ENCODE assay signal across 8 cellular contexts in the genomic region with DNA sequence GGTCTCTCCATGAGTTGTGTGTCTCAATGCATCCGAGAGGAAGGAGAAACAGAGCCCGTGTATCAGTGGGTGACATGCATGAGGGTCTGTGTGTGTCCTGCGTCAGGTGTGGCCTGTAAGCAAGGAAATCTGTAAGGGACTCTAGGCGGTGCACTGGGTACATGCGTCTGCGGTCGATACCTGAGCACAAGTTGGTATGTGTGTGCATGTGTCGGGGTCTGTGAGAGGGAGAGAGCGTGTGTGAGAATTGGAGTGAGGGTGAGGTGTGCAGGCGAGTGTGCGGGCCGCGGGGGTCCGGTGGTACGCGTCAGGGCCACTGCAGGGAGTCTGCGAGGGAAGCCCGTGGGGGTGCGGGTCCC. TPM values are rescaled to one million over a fixed set of nuclear protein-coding genes. Genes with fewer than 3 reads are reported as not detected.
DNase-seq lines count a peak whose midpoint lies in the region; ATAC-seq, FAIRE-seq and TF ChIP-seq lines count a peak whose summit lies in the region.

No MANE protein-coding gene starts in this region.

- H3K36me3 ChIP-seq in MM.1S (replicated peaks; ENCODE audit: insufficient read depth, low read length) (no peaks in the 10 kb centered on the region), muscle layer of duodenum (ENCODE audit: control insufficient read depth in 1 of 2, insufficient read depth in 2 of 2, low read length in 2 of 2) (no peaks in the 10 kb centered on the region)

- H3K27ac ChIP-seq in CD4-positive, alpha-beta T cell (ENCODE audit: low read depth, low read length) = no peak overlapping the region
- no peak overlapping the region for H3K27ac ChIP-seq in MM.1S (ENCODE audit: low read length)
- H3K27ac ChIP-seq in muscle layer of duodenum (ENCODE audit: low read length) = peak overlapping the region; percentile 45

- peaks cover 5% of the 10 kb centered on the region for H3K36me3 Mint-ChIP-seq in CD4-positive, alpha-beta T cell (ENCODE audit: low read depth)

- H3K4me3 ChIP-seq in MM.1S (ENCODE audit: low read length) (peak overlapping the region; percentile 78), muscle layer of duodenum (ENCODE audit: low read depth in 1 of 2, low read length in 2 of 2) (peak overlapping the region; percentile 48 to 54)

- no peak for ATAC-seq in CD4-positive, alpha-beta T cell (ENCODE audit: poor library complexity)
- no peak for ATAC-seq in HG02973 (IDR thresholded peaks at IDR 0.05; ENCODE audit: unreplicated experiment)

- POLR2A ChIA-PET in CD4-positive, alpha-beta T cell (lab: Charles Lee) = interaction anchor here (0.7 to 27.2 kb wide), 9 partner anchors 16 to 278 kb away, joined by 3 to 767 read pairs (median 8); a partner anchor contains a TSS

- H3K27me3 ChIP-seq in CD4-positive, alpha-beta T cell (ENCODE audit: control insufficient read depth, insufficient read depth, low read length) = no peaks in the 10 kb centered on the region
- no peaks in the 10 kb centered on the region for H3K27me3 ChIP-seq in MM.1S (replicated peaks; ENCODE audit: insufficient read depth, low read length)
- no peaks in the 10 kb centered on the region for H3K27me3 ChIP-seq in muscle layer of duodenum (ENCODE audit: low read depth, low read length)

- no peak for TF ChIP-seq POLR2A in GM12892 (IDR thresholded peaks at IDR 0.05; ENCODE audit: low read depth, low read length)

- no peaks in the 10 kb centered on the region for H4K20me1 ChIP-seq in MM.1S (ENCODE audit: insufficient read depth, low read length)

- H3K27ac Mint-ChIP-seq in CD4-positive, alpha-beta T cell = peak overlapping the region; percentile 50

- intact Hi-C loops in CD4-positive, alpha-beta T cell (cut with DNase I, micrococcal nuclease) = loop anchor here (2.0 to 10.0 kb wide), 5 partner anchors 15 to 241 kb away; a partner anchor contains a TSS

- no peaks in the 10 kb centered on the region for H3K9me3 ChIP-seq in CD4-positive, alpha-beta T cell (ENCODE audit: control insufficient read depth, low read length)
- H3K9me3 ChIP-seq in MM.1S (replicated peaks; ENCODE audit: insufficient read depth, low read length) (no peaks in the 10 kb centered on the region), muscle layer of duodenum (ENCODE audit: control insufficient read depth in 1 of 2, low read length in 2 of 2) (no peaks in the 10 kb centered on the region)

- peak overlapping the region; percentile 87 for H3K4me3 Mint-ChIP-seq in CD4-positive, alpha-beta T cell

- H3K9me2 ChIP-seq in MM.1S (replicated peaks; ENCODE audit: insufficient read depth, low read length) = no peaks in the 10 kb centered on the region

- CTCF ChIA-PET in CD4-positive, alpha-beta T cell (lab: Charles Lee) = interaction anchor here (0.6 to 12.7 kb wide), 22 partner anchors 10 to 235 kb away, joined by 3 to 136 read pairs (median 4); a partner anchor contains a TSS

- H2AFZ ChIP-seq in MM.1S (ENCODE audit: low read length) = peak overlapping the region; percentile 80

- no peak for TF ChIP-seq CTCF in CD4-positive, alpha-beta T cell (IDR thresholded peaks at IDR 0.05)
- no peak for TF ChIP-seq CTCF in MM.1S (IDR thresholded peaks at IDR 0.05; ENCODE audit: low read length)

- H3K27me3 Mint-ChIP-seq in CD4-positive, alpha-beta T cell = no peaks in the 10 kb centered on the region

- H3K4me2 ChIP-seq in MM.1S (ENCODE audit: low read depth, low read length) = peak overlapping the region; percentile 100

- no peak for FAIRE-seq in GM12892 (lab: Jason Lieb, UNC)

- no peak for DNase-seq in CD4-positive, alpha-beta T cell
- DNase-seq in MM.1S (no peak), cerebellar cortex (ENCODE audit: low spot score) (peak; percentile 48), NCI-H1436 treated with DMSO at 0.1 percent for 48 hours (lab: John Stamatoyannopoulos, UW) (no peak), pons (ENCODE audit: low spot score) (no peak), GM12892 (ENCODE audit: insufficient read length) (no peak)

- H3F3A ChIP-seq in MM.1S (ENCODE audit: insufficient read depth, low read length) = no peaks in the 10 kb centered on the region

- peaks cover 36% of the 10 kb centered on the region for H3K4me1 Mint-ChIP-seq in CD4-positive, alpha-beta T cell (ENCODE audit: low read depth)

- peaks cover 23% of the 10 kb centered on the region for H3K4me1 ChIP-seq in MM.1S (ENCODE audit: low read length)
- H3K4me1 ChIP-seq in muscle layer of duodenum (ENCODE audit: control insufficient read depth in 1 of 2, insufficient read depth in 2 of 2, low read length in 2 of 2) = peaks cover 10 to 19% of the 10 kb centered on the region in 2 donors

- peak overlapping the region; percentile 60; the same call in 1 of the 2 replicates for H3K9ac ChIP-seq in MM.1S (ENCODE audit: low read length)

- H3K79me2 ChIP-seq in MM.1S (ENCODE audit: low read length) = peaks cover 20% of the 10 kb centered on the region

- H3K9me3 Mint-ChIP-seq in CD4-positive, alpha-beta T cell = no peaks in the 10 kb centered on the region

RNA-seq across cellular contexts. Expression of a gene that starts 0.5 kb away (rescaled TPM):
- 1 to 10 TPM; 6.9 to 9.7 TPM for total RNA-seq in CD4-positive, alpha-beta T cell
- 0.15 TPM for polyA plus RNA-seq in GM12892 (2012; ENCODE audit: missing spikeins)

RNA-seq across cellular contexts. Expression of a gene that starts 33.6 kb away (rescaled TPM):
- total RNA-seq in CD4-positive, alpha-beta T cell = 10 to 100 TPM; 16.4 to 17.7 TPM
- 9.5 TPM for polyA plus RNA-seq in GM12892 (2012; ENCODE audit: missing spikeins)

RNA-seq across cellular contexts. Expression of a gene that starts 34.5 kb away (rescaled TPM):
- 100 to 1,000 TPM; 132 to 139 TPM for total RNA-seq in CD4-positive, alpha-beta T cell
- 76.6 TPM for polyA plus RNA-seq in GM12892 (2012; ENCODE audit: missing spikeins)

RNA-seq across cellular contexts. Expression of a gene that starts 40.9 kb away (rescaled TPM):
- 10 to 100 TPM; 71.9 to 74.1 TPM for total RNA-seq in CD4-positive, alpha-beta T cell
- 27.8 TPM for polyA plus RNA-seq in GM12892 (2012; ENCODE audit: missing spikeins)
